In the genomic region with DNA sequence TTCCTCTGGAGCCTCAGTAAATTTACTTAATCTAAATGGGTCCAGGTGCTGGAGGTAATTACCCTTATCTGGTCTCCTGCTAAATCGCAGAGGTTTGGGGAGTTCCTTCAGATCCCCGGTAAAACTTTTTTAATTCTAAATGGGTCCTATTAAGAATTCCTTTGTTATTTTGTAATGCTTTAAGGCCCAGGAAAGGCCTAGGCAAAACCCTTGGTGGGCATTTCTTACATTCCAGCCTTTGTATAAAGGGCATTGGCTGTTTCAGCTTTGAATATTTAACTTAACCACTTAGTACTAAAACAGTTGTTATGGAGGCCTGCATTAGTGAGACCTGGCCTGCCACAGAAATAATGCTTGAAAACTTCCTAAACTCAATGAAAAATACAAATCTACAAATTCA, we compare ENCODE assay signal across 23 cellular contexts. TPM values are rescaled to one million over a fixed set of nuclear protein-coding genes. Genes with fewer than 3 reads are reported as not detected.
DNase-seq lines count a peak whose midpoint lies in the region; ATAC-seq and TF ChIP-seq lines count a peak whose summit lies in the region.
"Had no signal": no experiment of that assay in that cellular context is flagged by ENCODE, and none has a peak within 500 bp of the region (broad histone marks: within the 10 kb centered on the region; RNA-seq: fewer than 3 reads in every experiment).

No MANE protein-coding gene starts in this region.

- H4K5ac ChIP-seq in H9 (ENCODE audit: insufficient read length, low read depth, low read length) (no peak overlapping the region), mesendoderm (ENCODE audit: low read length) (no peak overlapping the region)

- H3K56ac ChIP-seq in H9 (ENCODE audit: insufficient read length, low read depth, low read length) (no peak overlapping the region), mesendoderm (ENCODE audit: low read length) (peak overlapping the region; percentile 26)

- H3K4ac ChIP-seq in H9 (ENCODE audit: low read depth, low read length) (no peak overlapping the region), mesendoderm (ENCODE audit: low read depth, low read length) (no peak overlapping the region)

- H4K8ac ChIP-seq in H9 (replicated peaks; ENCODE audit: insufficient read length, low read depth, low read length) (no peak overlapping the region), mesendoderm (ENCODE audit: low read depth, low read length) (no peak overlapping the region)

- peaks cover 50 to 55% of the 10 kb centered on the region in 2 experiments for H3K4me1 Mint-ChIP-seq in H9

- no peak overlapping the region for H3K23ac ChIP-seq in H9 (ENCODE audit: insufficient read length, low read depth, low read length)
- no peak overlapping the region for H3K23ac ChIP-seq in mesendoderm (ENCODE audit: low read length)

- no peak overlapping the region for H3K14ac ChIP-seq in H9 (ENCODE audit: insufficient read depth, low read length)

- H3K23me2 ChIP-seq in H9 (ENCODE audit: insufficient read length, low read depth, low read length, poor library complexity, severe bottlenecking), result no peaks in the 10 kb centered on the region

- H3K27me3 Mint-ChIP-seq in H9 (ENCODE audit: low read depth), result no peaks in the 10 kb centered on the region

- H2BK20ac ChIP-seq in H9 (ENCODE audit: low read depth, low read length, poor library complexity, severe bottlenecking), result peak overlapping the region; percentile 93

- H3K27me3 ChIP-seq in H9 (ENCODE audit: insufficient read depth, low read length), result no peaks in the 10 kb centered on the region; the same call in 1 of the 2 replicates
- H3K27me3 ChIP-seq in iPS DF 6.9 (ENCODE audit: control insufficient read depth, insufficient read depth, low read length), result no peaks in the 10 kb centered on the region
- no peaks in the 10 kb centered on the region for H3K27me3 ChIP-seq in mesendoderm (ENCODE audit: insufficient read depth, low read length, poor library complexity)
- H3K27me3 ChIP-seq: BLaER1, MG63 had no signal

- H2BK15ac ChIP-seq in H9 (ENCODE audit: low read depth, low read length) (no peak overlapping the region), mesendoderm (replicated peaks; ENCODE audit: low read depth) (no peak overlapping the region)

- H3K9me3 ChIP-seq in H9 (ENCODE audit: control insufficient read depth, low read depth, low read length) (no peaks in the 10 kb centered on the region), iPS DF 6.9 (ENCODE audit: control insufficient read depth, insufficient read depth, low read length) (no peaks in the 10 kb centered on the region)
- H3K9me3 ChIP-seq: BLaER1, MG63 had no signal

- H3K36me3 Mint-ChIP-seq in H9 (ENCODE audit: insufficient read depth in 1 of 3, low read depth in 3 of 3), result no peaks in the 10 kb centered on the region; a peak in 4 of 7 replicates
- H3K36me3 Mint-ChIP-seq: CD8-positive, alpha-beta T cell had no signal

- H3K27ac ChIP-seq in H9 (ENCODE audit: insufficient read length, low read depth, low read length) (peak overlapping the region; percentile 95), iPS DF 6.9 (ENCODE audit: low read length) (no peak overlapping the region), mesendoderm (ENCODE audit: low read depth, low read length) (no peak overlapping the region)
- H3K27ac ChIP-seq: BLaER1 had no signal

- peaks cover 8% of the 10 kb centered on the region; the same call in 1 of the 2 replicates for H3K4me1 ChIP-seq in H9 (ENCODE audit: insufficient read depth, low read length)
- H3K4me1 ChIP-seq in iPS DF 6.9 (ENCODE audit: control insufficient read depth, insufficient read depth, low read length), result peaks cover 1% of the 10 kb centered on the region; the same call in 1 of the 2 replicates
- H3K4me1 ChIP-seq in mesendoderm (ENCODE audit: control insufficient read depth, low read depth, low read length), result peaks cover 8% of the 10 kb centered on the region
- H3K4me1 ChIP-seq: BLaER1 had no signal

- H2BK120ac ChIP-seq in H9 (ENCODE audit: low read depth, low read length, poor library complexity, severe bottlenecking) (no peak overlapping the region), mesendoderm (ENCODE audit: low read depth, low read length) (peak overlapping the region; percentile 45)

- peak; percentile 33 for DNase-seq in H9
- DNase-seq in astrocyte of the hippocampus (ENCODE audit: low read depth, low spot score), result peak; percentile 73
- DNase-seq in iPS DF 6.9 (ENCODE audit: low read depth, low spot score), result peak; percentile 48
- DNase-seq in mesendoderm, result peak; percentile 84
- DNase-seq in HUDEP-2 (lab: John Stamatoyannopoulos, UW; ENCODE audit: unreplicated experiment in 76 of 76), result no peak
- no peak for DNase-seq in activated CD8-positive, alpha-beta memory T cell treated with anti-CD3 and anti-CD28 coated beads, Interleukin-2, amount 50 U/mL, for 4 hours
- DNase-seq in activated CD4-positive, CD25-positive, alpha-beta regulatory T cell (lab: John Stamatoyannopoulos, UW), result no peak
- DNase-seq: CD8-positive, alpha-beta T cell; DMS79; GOT3; HFFc6; Karpas-422; MG63; NCI-H1092 treated with DMSO at 0.1 percent for 48 hours; NCI-H1694 treated with DMSO at 0.1 percent for 48 hours; NCI-H345; NCI-H526; SHP77 treated with DMSO at 0.1 percent for 48 hours had no signal

- H3K27ac Mint-ChIP-seq in H9, result peak overlapping the region; percentile 90 to 98 (median 97)
- H3K27ac Mint-ChIP-seq: CD8-positive, alpha-beta T cell; HFFc6 had no signal

- H3K79me1 ChIP-seq in H9 (ENCODE audit: insufficient read depth, low read depth, low read length, poor library complexity, severe bottlenecking) (no peaks in the 10 kb centered on the region), mesendoderm (ENCODE audit: low read length) (no peaks in the 10 kb centered on the region)

- H3K4me3 ChIP-seq in iPS DF 6.9 (ENCODE audit: low read length) (no peak overlapping the region), mesendoderm (ENCODE audit: low read length) (no peak overlapping the region)
- H3K4me3 ChIP-seq: BLaER1, MG63 had no signal

- H2AFZ ChIP-seq in H9 (ENCODE audit: low read length), result no peak overlapping the region

- no peak overlapping the region for H3K4me3 Mint-ChIP-seq in H9
- H3K4me3 Mint-ChIP-seq: CD8-positive, alpha-beta T cell; HFFc6 had no signal

- H3K9me3 Mint-ChIP-seq in H9, result no peaks in the 10 kb centered on the region; a peak in 1 of 5 replicates
- H3K9me3 Mint-ChIP-seq: CD8-positive, alpha-beta T cell; HFFc6 had no signal

- H3K18ac ChIP-seq in H9 (ENCODE audit: insufficient read length, low read depth, low read length) (no peak overlapping the region), mesendoderm (ENCODE audit: low read length) (no peak overlapping the region)

- no peak overlapping the region for H3K9ac ChIP-seq in H9 (ENCODE audit: extremely low read depth, insufficient read length, low read length)
- no peak overlapping the region for H3K9ac ChIP-seq in mesendoderm (ENCODE audit: low read length)
- H3K9ac ChIP-seq: BLaER1 had no signal

- H3T11ph ChIP-seq in H9 (ENCODE audit: low read length), result no peak overlapping the region

- no peaks in the 10 kb centered on the region for H3K79me2 ChIP-seq in H9 (ENCODE audit: insufficient read depth, low read length)
- H3K79me2 ChIP-seq in mesendoderm (ENCODE audit: control insufficient read depth, insufficient read depth, low read length), result no peaks in the 10 kb centered on the region

- ATAC-seq in GM21423 (IDR thresholded peaks at IDR 0.05; ENCODE audit: unreplicated experiment), result no peak
- ATAC-seq: CD8-positive, alpha-beta T cell had no signal

- no peak for TF ChIP-seq CTCF in H9 (conservative IDR thresholded peaks at IDR 0.05)

- H3K4me2 ChIP-seq in H9 (ENCODE audit: insufficient read depth, insufficient read length, low read length) (no peak overlapping the region), mesendoderm (ENCODE audit: low read length) (no peak overlapping the region)
- H3K4me2 ChIP-seq: BLaER1 had no signal

- H4K20me1 ChIP-seq in H9 (ENCODE audit: control insufficient read depth, insufficient read depth, insufficient read length), result no peaks in the 10 kb centered on the region
- H4K20me1 ChIP-seq: BLaER1 had no signal

- H3K36me3 ChIP-seq in iPS DF 6.9 (ENCODE audit: control insufficient read depth, insufficient read depth, low read length) (no peaks in the 10 kb centered on the region), mesendoderm (ENCODE audit: control insufficient read depth, insufficient read depth, low read length) (no peaks in the 10 kb centered on the region)
- H3K36me3 ChIP-seq: BLaER1, MG63 had no signal

- H4K91ac ChIP-seq in H9 (ENCODE audit: insufficient read length, low read depth, low read length), result no peak overlapping the region

- H2AK5ac ChIP-seq in H9 (ENCODE audit: insufficient read length, low read length) (no peak overlapping the region), mesendoderm (ENCODE audit: low read length) (no peak overlapping the region)

- WGBS in H9 (ENCODE audit: extremely low coverage, insufficient read length, low lambda C conversion rate), result no CpG with 5 or more reads among the region's 2 CpGs
- WGBS in iPS DF 6.9 (ENCODE audit: insufficient coverage, insufficient read length), result no CpG with 5 or more reads among the region's 2 CpGs
- WGBS in mesendoderm (ENCODE audit: extremely low coverage, insufficient coverage, low lambda C conversion rate), result no CpG with 5 or more reads among the region's 2 CpGs

- H2BK5ac ChIP-seq in H9 (ENCODE audit: insufficient read length, low read length), result no peak overlapping the region
- no peak overlapping the region for H2BK5ac ChIP-seq in mesendoderm (ENCODE audit: low read length)

- no peak overlapping the region for H2BK12ac ChIP-seq in H9 (ENCODE audit: insufficient read length, low read depth, low read length)

RNA-seq across cellular contexts. Expression of a gene that starts 14.9 kb away (rescaled TPM):
- total RNA-seq in H9 (2021), result not detected in 2 replicates
- 0.10 TPM for polyA plus RNA-seq in mesendoderm (2013, experiment 1 of 2)
- polyA plus RNA-seq in mesendoderm (2013, experiment 2 of 2), result 0.08 TPM
- total RNA-seq: A172, G401, OCI-LY7 had no signal

RNA-seq across cellular contexts. Expression of a gene that starts 15.4 kb away (rescaled TPM):
- not detected in 2 replicates for total RNA-seq in H9 (2021)
- 0.01 TPM for polyA plus RNA-seq in mesendoderm (2013, experiment 1 of 2)
- not detected for polyA plus RNA-seq in mesendoderm (2013, experiment 2 of 2)
- total RNA-seq: A172; CD8-positive, alpha-beta T cell; G401; HFFc6; OCI-LY7 had no signal

Comparison
In these comparisons a context has a peak if more than half of its experiments do, and no peak if none do; other contexts are left out.
1. DNase-seq: peak in H9 (single experiment), astrocyte of the hippocampus (single experiment), iPS DF 6.9 (single experiment) and mesendoderm (single experiment); none in HUDEP-2 (0 of 76), activated CD8-positive, alpha-beta memory T cell treated with anti-CD3 and anti-CD28 coated beads, Interleukin-2, amount 50 U/mL, for 4 hours (single experiment) and activated CD4-positive, CD25-positive, alpha-beta regulatory T cell (0 of 4).